Comparison of ENCODE assay signal across 1 cellular context in the genomic region with DNA sequence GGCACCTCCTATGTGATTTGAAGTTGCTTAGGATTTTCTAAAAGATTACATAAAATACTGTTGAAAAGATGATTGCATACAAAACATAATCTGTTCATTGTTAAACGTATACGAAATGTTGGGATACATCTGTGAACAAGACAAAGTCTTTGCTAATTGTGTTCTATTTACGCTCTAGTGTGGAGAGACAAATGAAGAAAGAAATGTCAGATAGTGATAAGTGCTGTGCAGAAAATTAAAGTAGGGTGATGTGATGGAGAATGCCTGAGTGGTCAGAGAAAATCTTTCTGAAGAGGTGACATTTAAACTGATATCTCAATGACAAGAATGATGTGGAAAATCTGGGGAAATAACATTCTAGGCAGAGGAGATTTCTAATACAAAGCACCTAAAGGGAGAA.
TF ChIP-seq lines count a peak whose summit lies in the region.

No MANE protein-coding gene starts in this region.

TF ChIP-seq in neural cell, 6 proteins besides CTCF, POLR2A, EP300 and RAD21 (continued from another document):
- no peak for TF ChIP-seq REST (IDR thresholded peaks at IDR 0.05; ENCODE audit: borderline replicate concordance)
- no peak for TF ChIP-seq TAF1 (IDR thresholded peaks at IDR 0.05; ENCODE audit: low read depth)
- TF ChIP-seq SMC3 (conservative IDR thresholded peaks at IDR 0.05; ENCODE audit: poor library complexity): no peak
